ENCODE assay signal across 1 cellular context in genomic region chr10:102431452-102432124, GRCh38.
A peak's percentile ranks its signal among the peaks of the same experiment; 100 is the strongest.
TF ChIP-seq lines count a peak whose summit lies in the region.

No MANE protein-coding gene starts in this region.

TF ChIP-seq in GM12878, 131 proteins besides CTCF, POLR2A, EP300 and RAD21:
- TF ChIP-seq CREB1 (IDR thresholded peaks at IDR 0.05; ENCODE audit: low read depth) (0 out of 2 replicates have a peak, but pooled peaks have one; percentile 5), MTA2 (IDR thresholded peaks at IDR 0.05; ENCODE audit: low read depth) (no peak), RUNX3 (IDR thresholded peaks at IDR 0.05; ENCODE audit: low read length) (peak; percentile 59), MLLT1 (IDR thresholded peaks at IDR 0.05) (peak; percentile 83), ASH2L (IDR thresholded peaks at IDR 0.05; ENCODE audit: borderline replicate concordance, low read depth) (no peak), IKZF2 (IDR thresholded peaks at IDR 0.05) (no peak), POU2F2 (IDR thresholded peaks at IDR 0.05; ENCODE audit: borderline replicate concordance, low read depth, low read length) (peak; percentile 82; the same call in 1 of the 3 replicates), CHD1 (IDR thresholded peaks at IDR 0.05; ENCODE audit: low read depth, low read length) (no peak), NR2C2 (IDR thresholded peaks at IDR 0.05; ENCODE audit: borderline replicate concordance, control insufficient read depth, insufficient read length, low read depth) (no peak), GABPA (IDR thresholded peaks at IDR 0.05; ENCODE audit: low read depth) (no peak)
